22 cellular contexts compared by ENCODE assay signal in genomic region chr10:111875760-111876159, GRCh38.
DNase-seq lines count a peak whose midpoint lies in the region; ATAC-seq, FAIRE-seq and TF ChIP-seq lines count a peak whose summit lies in the region.
"Had no signal": no experiment of that assay in that cellular context is flagged by ENCODE, and none has a peak within 500 bp of the region (broad histone marks: within the 10 kb centered on the region; RNA-seq: fewer than 3 reads in every experiment).

No MANE protein-coding gene starts in this region.

- no peaks in the 10 kb centered on the region for H3K9me3 ChIP-seq in Karpas-422 (ENCODE audit: low read length)
- H3K9me3 ChIP-seq: BE2C had no signal

- H3K27me3 ChIP-seq in bronchial epithelial cell (ENCODE audit: control insufficient read depth, insufficient read depth, low read length) (no peaks in the 10 kb centered on the region), Karpas-422 (ENCODE audit: low read length) (no peaks in the 10 kb centered on the region)
- H3K27me3 ChIP-seq: BE2C had no signal

- H3K9ac ChIP-seq in Karpas-422 (ENCODE audit: low read length) = no peak overlapping the region

- no peak overlapping the region for H3K4me3 ChIP-seq in bronchial epithelial cell (ENCODE audit: low read depth, low read length)
- H3K4me3 ChIP-seq in Karpas-422 (ENCODE audit: low read length) = no peak overlapping the region

- H2AFZ ChIP-seq in Karpas-422 (ENCODE audit: low read length) = no peak overlapping the region

- H3K4me2 ChIP-seq in Karpas-422 (ENCODE audit: low read depth, low read length, poor library complexity, severe bottlenecking) = no peak overlapping the region

- no peak for ATAC-seq in HG03457 (IDR thresholded peaks at IDR 0.05; ENCODE audit: unreplicated experiment)

- peak; percentile 13 for FAIRE-seq in bronchial epithelial cell (lab: Jason Lieb, UNC)
- no peak for FAIRE-seq in urothelium cell line (lab: Jason Lieb, UNC)
- FAIRE-seq: D721Med had no signal

- no peaks in the 10 kb centered on the region for H4K20me1 ChIP-seq in Karpas-422 (ENCODE audit: insufficient read depth, low read depth, low read length)

- no peaks in the 10 kb centered on the region for H3K79me2 ChIP-seq in Karpas-422 (ENCODE audit: low read length)

- peaks cover 13% of the 10 kb centered on the region for H3K4me1 ChIP-seq in Karpas-422 (ENCODE audit: low read length)

- H3K36me3 ChIP-seq in bronchial epithelial cell (ENCODE audit: control insufficient read depth, insufficient read depth, low read length) (no peaks in the 10 kb centered on the region), Karpas-422 (ENCODE audit: insufficient read depth, low read length) (no peaks in the 10 kb centered on the region)
- H3K36me3 ChIP-seq: BE2C had no signal

- DNase-seq in LHCN-M2 (ENCODE audit: low read depth) = peak; percentile 63
- no peak for DNase-seq in bronchial epithelial cell (ENCODE audit: low read depth)
- DNase-seq in kidney tubule cell (ENCODE audit: low spot score) = peak; percentile 19
- peak; percentile 34 for DNase-seq in urothelium cell line (ENCODE audit: low spot score)
- no peak for DNase-seq in RKO (ENCODE audit: low spot score)
- DNase-seq in activated naive CD4-positive, alpha-beta T cell (lab: John Stamatoyannopoulos, UW) = no peak
- DNase-seq in Karpas-422 = no peak
- DNase-seq: BE2C, DMS53, GOT3, HCEC 1CT, KBM-7, MM.1S, NCI-H1694, NCI-H2081, NCI-H226, NCI-H510A, NCI-H69, SHP77 had no signal

- no peaks in the 10 kb centered on the region for H3K9me2 ChIP-seq in Karpas-422 (replicated peaks; ENCODE audit: insufficient read depth, low read length)

- no peak for TF ChIP-seq CTCF in bronchial epithelial cell (IDR thresholded peaks at IDR 0.05; ENCODE audit: insufficient read depth, low read length, severe bottlenecking)

- no peak overlapping the region for H3K27ac ChIP-seq in Karpas-422 (ENCODE audit: low read length)
- H3K27ac ChIP-seq: RWPE1 had no signal

Comparison
In these comparisons a context has a peak if more than half of its experiments do, and no peak if none do; other contexts are left out.
1. DNase-seq: peak in LHCN-M2 (single experiment), kidney tubule cell (single experiment) and urothelium cell line (single experiment); none in bronchial epithelial cell (single experiment), RKO (single experiment), activated naive CD4-positive, alpha-beta T cell (0 of 4) and Karpas-422 (single experiment).